Comparison of ENCODE assay signal across 8 cellular contexts in the genomic region with DNA sequence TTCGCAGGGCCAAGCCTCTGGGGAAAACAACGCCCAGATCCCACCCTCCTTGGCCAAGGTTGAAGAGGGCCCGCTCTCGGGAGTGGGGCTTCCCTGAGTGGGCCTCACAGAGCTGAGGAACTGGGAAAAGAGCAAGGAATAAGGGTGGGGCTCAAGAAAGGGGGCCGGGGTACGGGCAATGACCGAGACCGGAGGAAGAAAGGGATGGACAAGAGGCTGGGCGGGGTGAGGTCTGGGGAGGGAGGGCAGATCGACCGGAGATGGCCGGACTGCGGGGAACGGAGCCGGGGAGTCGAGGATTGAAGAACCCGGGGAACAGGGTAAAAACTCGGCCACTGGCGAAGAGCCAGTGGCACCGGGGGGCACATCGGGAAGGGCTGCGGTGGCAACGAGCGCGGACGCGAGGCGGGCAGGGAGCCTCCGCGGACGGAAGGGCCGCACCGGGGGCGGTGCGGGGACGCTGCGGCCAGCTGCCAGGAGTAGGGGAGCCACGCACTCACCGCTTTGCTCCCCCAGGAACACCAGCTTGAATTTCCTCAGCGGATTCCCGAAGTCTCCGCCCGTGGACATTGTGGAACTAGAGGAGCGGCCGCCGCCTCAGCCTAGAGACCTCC. TPM values are rescaled to one million over a fixed set of nuclear protein-coding genes. Genes with fewer than 3 reads are reported as not detected.
A peak's percentile ranks its signal among the peaks of the same experiment; 100 is the strongest.
DNase-seq lines count a peak whose midpoint lies in the region; ATAC-seq and TF ChIP-seq lines count a peak whose summit lies in the region.

No MANE protein-coding gene starts in this region.

- H3K27ac ChIP-seq in Karpas-422 (ENCODE audit: low read length), result peak overlapping the region; percentile 48; the same call in 1 of the 2 replicates
- H3K27ac ChIP-seq in osteoblast (ENCODE audit: low read depth, low read length), result peak overlapping the region; percentile 81

- peaks cover 55% of the 10 kb centered on the region for H3K79me2 ChIP-seq in Karpas-422 (ENCODE audit: low read length)
- peaks cover 55% of the 10 kb centered on the region for H3K79me2 ChIP-seq in osteoblast (ENCODE audit: insufficient read depth, low read length)

- intact Hi-C loops in Caco-2 (cut with micrococcal nuclease; ENCODE audit: unreplicated experiment), result no loop called here

- DNase-seq in Caco-2, result peak; percentile 56 to 60
- DNase-seq in Karpas-422, result peak; percentile 51
- DNase-seq in activated gamma-delta T cell treated with Interleukin-2 at 50 U/mL for 16 hours, result peak; percentile 7
- DNase-seq in glutamatergic neuron, result peak; percentile 59
- DNase-seq in osteoblast (ENCODE audit: insufficient read length, low spot score, missing footprints), result peak; percentile 82
- no peak for DNase-seq in NCI-H2196 (lab: John Stamatoyannopoulos, UW; ENCODE audit: unreplicated experiment)
- DNase-seq in GOT3 (lab: John Stamatoyannopoulos, UW), result no peak

- ATAC-seq in GM21526 (IDR thresholded peaks at IDR 0.05; ENCODE audit: low FRiP score, unreplicated experiment), result peak; percentile 16

- CTCF ChIA-PET in Caco-2 (lab: Charles Lee), result interaction anchor here (1.1 to 2.3 kb wide), 5 partner anchors 19 to 171 kb away, joined by 3 to 39 read pairs (median 13); no protein-coding TSS in a partner anchor

- H3K27ac Mint-ChIP-seq in Caco-2 (ENCODE audit: unreplicated experiment), result peak overlapping the region; percentile 82
- peak overlapping the region; percentile 97 for H3K27ac Mint-ChIP-seq in glutamatergic neuron (ENCODE audit: unreplicated experiment)

- peak overlapping the region; percentile 87 for H3K9ac ChIP-seq in Karpas-422 (ENCODE audit: low read length)

- H3K36me3 Mint-ChIP-seq in Caco-2 (ENCODE audit: insufficient read depth, unreplicated experiment) (peaks cover 23% of the 10 kb centered on the region), glutamatergic neuron (ENCODE audit: unreplicated experiment) (no peaks in the 10 kb centered on the region)

- BruUV-seq in Caco-2 (replicated peaks; lab: Mats Ljungman, UMichigan), result no TSS peak

- POLR2A ChIA-PET in Caco-2 (lab: Charles Lee), result interaction anchor here (1.2 to 4.2 kb wide), 6 partner anchors 19 to 162 kb away, joined by 3 to 92 read pairs (median 16); a partner anchor contains a TSS

- H3K27me3 ChIP-seq in Caco-2 (replicated peaks; ENCODE audit: control insufficient read depth, insufficient read depth, low read length) (no peaks in the 10 kb centered on the region), Karpas-422 (ENCODE audit: low read length) (no peaks in the 10 kb centered on the region), osteoblast (ENCODE audit: insufficient read depth, low read length) (no peaks in the 10 kb centered on the region)

- H3K4me1 Mint-ChIP-seq in Caco-2 (ENCODE audit: low read depth, unreplicated experiment) (peaks cover 21% of the 10 kb centered on the region), glutamatergic neuron (ENCODE audit: low read depth, unreplicated experiment) (peaks cover 8% of the 10 kb centered on the region)

- H3K4me2 ChIP-seq in Karpas-422 (ENCODE audit: low read depth, low read length, poor library complexity, severe bottlenecking), result peak overlapping the region; percentile 91
- H3K4me2 ChIP-seq in osteoblast (ENCODE audit: insufficient read depth, low read length), result peak overlapping the region; percentile 75

- H3K36me3 ChIP-seq in Caco-2 (ENCODE audit: control insufficient read depth, insufficient read depth, low read length) (no peaks in the 10 kb centered on the region), Karpas-422 (ENCODE audit: insufficient read depth, low read length) (peaks cover 4% of the 10 kb centered on the region; the same call in 1 of the 2 replicates), osteoblast (ENCODE audit: insufficient read depth, low read length) (no peaks in the 10 kb centered on the region)

- peak overlapping the region; percentile 92 for H3K4me3 ChIP-seq in Caco-2 (ENCODE audit: low read depth, low read length)
- H3K4me3 ChIP-seq in Karpas-422 (ENCODE audit: low read length), result peak overlapping the region; percentile 93
- peak overlapping the region; percentile 95 for H3K4me3 ChIP-seq in osteoblast (ENCODE audit: insufficient read depth, low read length)

- H3K9me2 ChIP-seq in Karpas-422 (replicated peaks; ENCODE audit: insufficient read depth, low read length), result no peaks in the 10 kb centered on the region

- H3K9me3 Mint-ChIP-seq in Caco-2 (ENCODE audit: unreplicated experiment) (no peaks in the 10 kb centered on the region), glutamatergic neuron (ENCODE audit: unreplicated experiment) (peaks cover 7% of the 10 kb centered on the region)

- peaks cover 16% of the 10 kb centered on the region; the same call in 1 of the 2 replicates for H4K20me1 ChIP-seq in Karpas-422 (ENCODE audit: insufficient read depth, low read depth, low read length)
- peaks cover 39% of the 10 kb centered on the region for H4K20me1 ChIP-seq in osteoblast (ENCODE audit: insufficient read depth, low read length)

- TF ChIP-seq CTCF in Caco-2 (IDR thresholded peaks at IDR 0.05; ENCODE audit: insufficient read depth in 1 of 2, low read depth in 1 of 2, low read length in 1 of 2, severe bottlenecking in 1 of 2, unreplicated experiment in 1 of 2) (peak in 1 of 2 experiments; percentile 4), glutamatergic neuron (IDR thresholded peaks at IDR 0.05; ENCODE audit: partially characterized antibody, unreplicated experiment) (no peak), osteoblast (IDR thresholded peaks at IDR 0.05; ENCODE audit: extremely low read depth, low read depth, low read length) (no peak)

- peak overlapping the region; percentile 5; the same call in 1 of the 2 replicates for H2AFZ ChIP-seq in Karpas-422 (ENCODE audit: low read length)
- H2AFZ ChIP-seq in osteoblast (ENCODE audit: low read length), result peak overlapping the region; percentile 74

- H3K4me3 Mint-ChIP-seq in Caco-2 (ENCODE audit: unreplicated experiment) (peak overlapping the region; percentile 91), glutamatergic neuron (ENCODE audit: unreplicated experiment) (peak overlapping the region; percentile 96)

- no peaks in the 10 kb centered on the region for H3K27me3 Mint-ChIP-seq in Caco-2 (ENCODE audit: insufficient read depth, unreplicated experiment)
- H3K27me3 Mint-ChIP-seq in glutamatergic neuron (ENCODE audit: unreplicated experiment), result peaks cover 9% of the 10 kb centered on the region

- H3K9me3 ChIP-seq in Caco-2 (no peaks in the 10 kb centered on the region), Karpas-422 (ENCODE audit: low read length) (no peaks in the 10 kb centered on the region), osteoblast (ENCODE audit: low read depth, low read length) (no peaks in the 10 kb centered on the region)

- peaks cover 28% of the 10 kb centered on the region for H3K4me1 ChIP-seq in Caco-2
- peaks cover 27% of the 10 kb centered on the region for H3K4me1 ChIP-seq in Karpas-422 (ENCODE audit: low read length)
- peaks cover 12% of the 10 kb centered on the region for H3K4me1 ChIP-seq in osteoblast (ENCODE audit: insufficient read depth, low read length)

RNA-seq across cellular contexts. Expression of a gene that starts 0.7 kb away (rescaled TPM):
- total RNA-seq in Caco-2 (2022), result 210 and 227 TPM in 2 replicates
- total RNA-seq in Karpas-422 (2014; rRNA removed; shearing (Covaris generic); ENCODE audit: low replicate concordance), result 50.9 and 76.3 TPM in 2 replicates
- 222 TPM for total RNA-seq in glutamatergic neuron (ENCODE audit: unreplicated experiment)
- 145 and 157 TPM in 2 replicates for total RNA-seq in osteoblast

RNA-seq across cellular contexts. Expression of a gene that starts 27.5 kb away (rescaled TPM):
- total RNA-seq in Caco-2 (2022) (111 and 113 TPM in 2 replicates), glutamatergic neuron (ENCODE audit: unreplicated experiment) (30.5 TPM), osteoblast (14.5 and 19.7 TPM in 2 replicates)
- 41.6 and 69.3 TPM in 2 replicates for total RNA-seq in Karpas-422 (2014; rRNA removed; shearing (Covaris generic); ENCODE audit: low replicate concordance)

Comparison
In these comparisons a context has a peak if more than half of its experiments do, and no peak if none do; other contexts are left out.
1. DNase-seq: peak in Caco-2 (2 of 2), Karpas-422 (single experiment), activated gamma-delta T cell treated with Interleukin-2 at 50 U/mL for 16 hours (single experiment), glutamatergic neuron (single experiment) and osteoblast (single experiment); none in NCI-H2196 (single experiment) and GOT3 (single experiment).
2. Peak in every context shown above with its lines, with median percentiles within 50 percentile points of each other: H3K4me3 ChIP-seq.